Comparison of ENCODE assay signal across 29 cellular contexts in genomic region chr19:38367041-38367440, GRCh38. TPM values are rescaled to one million over a fixed set of nuclear protein-coding genes. Genes with fewer than 3 reads are reported as not detected.
"Had no signal": no experiment of that assay in that cellular context is flagged by ENCODE, and none has a peak within 500 bp of the region (broad histone marks: within the 10 kb centered on the region; RNA-seq: fewer than 3 reads in every experiment).

No MANE protein-coding gene starts in this region.

- H3K27ac Mint-ChIP-seq: effector memory CD8-positive, alpha-beta T cell; endodermal cell; mesothelial cell of epicardium had no signal

- H3K4me3 Mint-ChIP-seq: dendritic cell treated with granulocyte-macrophage colony-stimulating factor and Interleukin-4, amounts not matched to agents 40 ng/mL and 50 ng/mL, for 4 days; effector memory CD8-positive, alpha-beta T cell; endodermal cell; mesothelial cell of epicardium had no signal

- H3K9me3 ChIP-seq: esophagus squamous epithelium, gastrocnemius medialis, heart right ventricle, left ventricle myocardium inferior, lower lobe of right lung had no signal

- FAIRE-seq: colon, endometrium, islet of Langerhans, keratinocyte had no signal

- H3K36me3 ChIP-seq: esophagus squamous epithelium, gastrocnemius medialis, heart right ventricle, left ventricle myocardium inferior, lower lobe of right lung had no signal

- ATAC-seq: effector memory CD8-positive, alpha-beta T cell; gastrocnemius medialis; left colon; left lobe of liver; mucosa of descending colon had no signal

- H3K36me3 Mint-ChIP-seq: mesothelial cell of epicardium had no signal

- H3K27ac ChIP-seq: epithelial cell of prostate, esophagus squamous epithelium, gastrocnemius medialis, heart right ventricle, left ventricle myocardium inferior, lower lobe of right lung had no signal

- DNase-seq: cortex of kidney; effector CD8-positive, alpha-beta T cell; effector memory CD8-positive, alpha-beta T cell; endodermal cell; erythroblast; esophagus squamous epithelium; foreskin fibroblast; foreskin melanocyte; gastrocnemius medialis; glutamatergic neuron; head of caudate nucleus; heart right ventricle; hippocampal formation; kidney glomerular epithelial cell; left colon; left ventricle myocardium inferior; lower lobe of right lung; mesenchymal stem cell; mucosa of descending colon had no signal

- H3K9me3 Mint-ChIP-seq: dendritic cell treated with granulocyte-macrophage colony-stimulating factor and Interleukin-4, amounts not matched to agents 40 ng/mL and 50 ng/mL, for 4 days; effector memory CD8-positive, alpha-beta T cell; mesothelial cell of epicardium had no signal

- H3K4me1 Mint-ChIP-seq: endodermal cell, mesothelial cell of epicardium had no signal

- H3K4me3 ChIP-seq: esophagus squamous epithelium, gastrocnemius medialis, heart right ventricle, left ventricle myocardium inferior, lower lobe of right lung, mucosa of descending colon had no signal

RNA-seq across cellular contexts. Expression of gene GGN, which starts 20.8 kb away (rescaled TPM):
- total RNA-seq: esophagus mucosa, left lobe of liver, left ventricle myocardium inferior, lung microvascular endothelial cell had no signal
- polyA plus RNA-seq: keratinocyte had no signal
